In genomic region chr4:167940217-167940616, GRCh38 we compare ENCODE assay signal across 29 cellular contexts.
"Had no signal": no experiment of that assay in that cellular context is flagged by ENCODE, and none has a peak within 500 bp of the region (broad histone marks: within the 10 kb centered on the region; RNA-seq: fewer than 3 reads in every experiment).

No MANE protein-coding gene starts in this region.

- H3K9me3 ChIP-seq: colonic mucosa, esophagus squamous epithelium, pancreas, prostate gland, sigmoid colon, thyroid gland, upper lobe of left lung, vagina had no signal

- H3K36me3 ChIP-seq: colonic mucosa, esophagus squamous epithelium, pancreas, prostate gland, sigmoid colon, thyroid gland, upper lobe of left lung, vagina had no signal

- H3K4me3 ChIP-seq: colonic mucosa, esophagus squamous epithelium, hepatocyte, pancreas, prostate gland, sigmoid colon, smooth muscle cell, thyroid gland, upper lobe of left lung, vagina had no signal

- H3K27me3 ChIP-seq: colonic mucosa, esophagus squamous epithelium, hepatocyte, pancreas, sigmoid colon, thyroid gland, upper lobe of left lung, vagina had no signal

- DNase-seq: activated B cell treated with CpG ODN at 0.5 μM for 24 hours; activated CD4-positive, alpha-beta T cell treated with anti-CD3 and anti-CD28 coated beads, Interleukin-2, amount 50 U/mL, for 1 hour; activated CD8-positive, alpha-beta T cell treated with anti-CD3 and anti-CD28 coated beads for 36 hours; activated naive CD8-positive, alpha-beta T cell treated with anti-CD3 and anti-CD28 coated beads, Interleukin-2, amount 50 U/mL, for 24 hours; activated T-cell treated with anti-CD3 and anti-CD28 coated beads, Interleukin-2, amount 50 U/mL, for 4 hours; cerebellar nuclear complex; colonic mucosa; effector CD8-positive, alpha-beta T cell; esophagus squamous epithelium; foreskin melanocyte; glutamatergic neuron; islet precursor cell; left colon; naive B cell; pancreas; sigmoid colon; stimulated activated CD4-positive, alpha-beta T cell treated with anti-CD3 and anti-CD28 coated beads, Interleukin-1b, Interleukin-23, amount 100 ng/mL, for 48 hours; stimulated activated CD4-positive, alpha-beta T cell treated with anti-CD3 and anti-CD28 coated beads, Interleukin-4, amount 100 ng/mL, for 4 hours; stimulated activated CD8-positive, alpha-beta memory T cell treated with anti-CD3 and anti-CD28 coated beads, Interleukin-4, amount 100 ng/mL, for 48 hours; stimulated activated naive CD8-positive, alpha-beta T cell treated with anti-CD3 and anti-CD28 coated beads, Interleukin-15, amount 100 ng/mL, for 72 hours; T-cell; thyroid gland; upper lobe of left lung had no signal

- ATAC-seq: activated CD8-positive, alpha-beta T cell treated with anti-CD3 and anti-CD28 coated beads for 36 hours; activated naive CD8-positive, alpha-beta T cell treated with anti-CD3 and anti-CD28 coated beads, Interleukin-2, amount 50 U/mL, for 24 hours; activated T-cell treated with anti-CD3 and anti-CD28 coated beads, Interleukin-2, amount 50 U/mL, for 4 hours; activated T-helper 17 cell treated with anti-CD3 and anti-CD28 coated beads, Interleukin-2, amount 50 U/mL, for 72 hours; left colon; stimulated activated memory B cell treated with anti-CD40 and anti-IgM and Interleukin-4, amounts not matched to agents 10 μg/mL and 1 μg/mL and 100 μg/mL, for 72 hours; stimulated activated naive CD8-positive, alpha-beta T cell treated with anti-CD3 and anti-CD28 coated beads, Interleukin-15, amount 100 ng/mL, for 72 hours; T-cell had no signal
